In genomic region chr4:55237839-55238238, GRCh38 we compare ENCODE assay signal across 32 cellular contexts.
"Had no signal": no experiment of that assay in that cellular context is flagged by ENCODE, and none has a peak within 500 bp of the region (broad histone marks: within the 10 kb centered on the region; RNA-seq: fewer than 3 reads in every experiment).

No MANE protein-coding gene starts in this region.

- H3K27me3 ChIP-seq: ascending aorta, cardiac muscle cell had no signal

- H3K4me3 ChIP-seq: ascending aorta, cardiac muscle cell had no signal

- H3K4me1 ChIP-seq: ascending aorta had no signal

- DNase-seq: activated B cell treated with CpG ODN at 0.5 μM for 24 hours; activated CD4-positive, alpha-beta memory T cell treated with anti-CD3 and anti-CD28 coated beads for 36 hours; activated CD4-positive, alpha-beta T cell treated with anti-CD3 and anti-CD28 coated beads for 4 hours; activated CD4-positive, alpha-beta T cell treated with anti-CD3 and anti-CD28 coated beads, Interleukin-2, amount 10 ng/mL, durations not matched to agents 24 days and 14 days; activated CD4-positive, alpha-beta T cell treated with anti-CD3 and anti-CD28 coated beads, Interleukin-2, amount 50 U/mL, for 1 hour; activated CD4-positive, alpha-beta T cell treated with anti-CD3 and anti-CD28 coated beads, Interleukin-2, amount 50 U/mL, for 4 hours; activated CD4-positive, CD25-positive, alpha-beta regulatory T cell treated with anti-CD3 and anti-CD28 coated beads, Interleukin-2, amount 50 U/mL, for 72 hours; activated CD8-positive, alpha-beta memory T cell treated with anti-CD3 and anti-CD28 coated beads, Interleukin-2, amount 50 U/mL, for 4 hours; activated CD8-positive, alpha-beta T cell treated with anti-CD3 and anti-CD28 coated beads for 36 hours; activated effector memory CD4-positive, alpha-beta T cell treated with anti-CD3 and anti-CD28 coated beads, Interleukin-2, amount 50 U/mL, for 16 hours; activated gamma-delta T cell treated with Interleukin-2 at 50 U/mL for 16 hours; activated naive CD4-positive, alpha-beta T cell; activated naive CD4-positive, alpha-beta T cell treated with anti-CD3 and anti-CD28 coated beads for 36 hours; activated naive CD4-positive, alpha-beta T cell treated with anti-CD3 and anti-CD28 coated beads, Interleukin-2, amount 50 U/mL, for 16 hours; activated naive CD8-positive, alpha-beta T cell treated with anti-CD3 and anti-CD28 coated beads, Interleukin-2, amount 10 ng/mL, durations not matched to agents 7 days and 5 days; activated naive CD8-positive, alpha-beta T cell treated with anti-CD3 and anti-CD28 coated beads, Interleukin-2, amount 50 U/mL, for 24 hours; activated T-cell treated with anti-CD3 and anti-CD28 coated beads for 4 hours; activated T-cell treated with anti-CD3 and anti-CD28 coated beads, Interleukin-2, amount 50 U/mL, for 1 hour; activated T-cell treated with anti-CD3 and anti-CD28 coated beads, Interleukin-2, amount 50 U/mL, for 4 hours; activated T-cell treated with anti-CD3 and anti-CD28 coated beads, Interleukin-2, amount 50 U/mL, for 72 hours; amygdala; anterior cingulate cortex; caudate nucleus; cerebellar nuclear complex; T-helper 2 cell; T-helper 9 cell had no signal

- ATAC-seq: activated CD8-positive, alpha-beta T cell treated with anti-CD3 and anti-CD28 coated beads for 36 hours; activated naive CD8-positive, alpha-beta T cell treated with anti-CD3 and anti-CD28 coated beads, Interleukin-2, amount 50 U/mL, for 24 hours; activated T-cell treated with anti-CD3 and anti-CD28 coated beads, Interleukin-2, amount 50 U/mL, for 4 hours; activated T-cell treated with anti-CD3 and anti-CD28 coated beads, Interleukin-2, amount 50 U/mL, for 72 hours; activated T-helper 17 cell treated with anti-CD3 and anti-CD28 coated beads, Interleukin-2, amount 50 U/mL, for 72 hours had no signal

- H3K27ac ChIP-seq: ascending aorta, cardiac muscle cell, VCaP had no signal

- H3K36me3 ChIP-seq: ascending aorta, cardiac muscle cell had no signal

- FAIRE-seq: bronchial epithelial cell, TTC549 had no signal
